28 cellular contexts compared by ENCODE assay signal in genomic region chr4:164462471-164462870, GRCh38.
"Had no signal": no experiment of that assay in that cellular context is flagged by ENCODE, and none has a peak within 500 bp of the region (broad histone marks: within the 10 kb centered on the region; RNA-seq: fewer than 3 reads in every experiment).

No MANE protein-coding gene starts in this region.

- H3K4me3 ChIP-seq: pancreas, prostate gland, skin epidermis, smooth muscle cell, spleen, suprapubic skin, testis, tibial artery, transverse colon, upper lobe of right lung, uterus had no signal

- H3K4me1 ChIP-seq: pancreas, prostate gland, spleen, suprapubic skin, testis, tibial artery, transverse colon, upper lobe of right lung, uterus had no signal

- FAIRE-seq: pancreas had no signal

- H3K36me3 ChIP-seq: neutrophil, pancreas, prostate gland, spleen, suprapubic skin, tibial artery, transverse colon, upper lobe of right lung, uterus had no signal

- H3K27me3 ChIP-seq: neutrophil, pancreas, spleen, suprapubic skin, testis, tibial artery, transverse colon, upper lobe of right lung, uterus had no signal

- H3K27ac ChIP-seq: neutrophil, pancreas, prostate gland, skin epidermis, spleen, suprapubic skin, testis, tibial artery, transverse colon, upper lobe of right lung, uterus had no signal

- DNase-seq: naive thymus-derived CD8-positive, alpha-beta T cell; nephron progenitor cell; nucleus accumbens; pancreas; right cardiac atrium; spleen; stimulated activated CD4-positive, alpha-beta T cell treated with anti-CD3 and anti-CD28 coated beads, Interleukin-12 subunit alpha, Interleukin-12 subunit beta, amount 100 ng/mL, for 4 hours; stimulated activated CD4-positive, alpha-beta T cell treated with anti-CD3 and anti-CD28 coated beads, Interleukin-1b, Interleukin-23, amount 100 ng/mL, for 48 hours; stimulated activated CD4-positive, alpha-beta T cell treated with anti-CD3 and anti-CD28 coated beads, Interleukin-4, amount 100 ng/mL, for 1 hour; stimulated activated CD4-positive, alpha-beta T cell treated with anti-CD3 and anti-CD28 coated beads, Interleukin-4, amount 100 ng/mL, for 4 hours; stimulated activated CD8-positive, alpha-beta memory T cell treated with anti-CD3 and anti-CD28 coated beads, Interleukin-4, amount 100 ng/mL, for 48 hours; stimulated activated naive CD4-positive, alpha-beta T cell; stimulated activated naive CD8-positive, alpha-beta T cell treated with anti-CD3 and anti-CD28 coated beads, Interleukin-15, amount 100 ng/mL, for 72 hours; stimulated activated naive CD8-positive, alpha-beta T cell treated with anti-CD3 and anti-CD28 coated beads, Interleukin-15, Interleukin-2, amounts not matched to agents 100 U/mL and 50 U/mL, for 24 hours; substantia nigra; testis; tibial artery; transverse colon; upper lobe of right lung; uterus had no signal

- ATAC-seq: naive thymus-derived CD8-positive, alpha-beta T cell; natural killer cell treated with Interleukin-12 subunit alpha and Interleukin-12 subunit beta and Interleukin-15 and Interleukin-18, amount 100 ng/mL, for 72 hours; pancreas; right cardiac atrium; sciatic nerve; stimulated activated memory B cell treated with anti-CD40 and anti-IgM and Interleukin-4, amounts not matched to agents 10 μg/mL and 1 μg/mL and 100 μg/mL, for 72 hours; stimulated activated naive CD8-positive, alpha-beta T cell treated with anti-CD3 and anti-CD28 coated beads, Interleukin-15, amount 100 ng/mL, for 72 hours; stimulated activated naive CD8-positive, alpha-beta T cell treated with anti-CD3 and anti-CD28 coated beads, Interleukin-15, Interleukin-2, amounts not matched to agents 100 U/mL and 50 U/mL, for 24 hours; upper lobe of right lung had no signal

- H3K9me3 ChIP-seq: neutrophil, pancreas, prostate gland, suprapubic skin, testis, tibial artery, transverse colon, upper lobe of right lung, uterus had no signal

- H3K4me2 ChIP-seq: smooth muscle cell had no signal
